ENCODE assay signal across 10 cellular contexts in genomic region chr11:73320786-73321325, GRCh38. TPM values are rescaled to one million over a fixed set of nuclear protein-coding genes. Genes with fewer than 3 reads are reported as not detected.
DNase-seq lines count a peak whose midpoint lies in the region; ATAC-seq, FAIRE-seq and TF ChIP-seq lines count a peak whose summit lies in the region.
"Had no signal": no experiment of that assay in that cellular context is flagged by ENCODE, and none has a peak within 500 bp of the region (broad histone marks: within the 10 kb centered on the region; RNA-seq: fewer than 3 reads in every experiment).

No MANE protein-coding gene starts in this region.

- H3K4me1 ChIP-seq in foreskin keratinocyte (no peaks in the 10 kb centered on the region), skeletal muscle satellite cell (ENCODE audit: control insufficient read depth, insufficient read depth, low read length) (peaks cover 55% of the 10 kb centered on the region)

- peak; percentile 12 for ATAC-seq in foreskin keratinocyte

- peak overlapping the region; percentile 51 for H3K4me2 ChIP-seq in skeletal muscle satellite cell (ENCODE audit: low read length)

- no peak for TF ChIP-seq CTCF in foreskin keratinocyte (conservative IDR thresholded peaks at IDR 0.05)

- H3K4me3 ChIP-seq in skeletal muscle satellite cell (ENCODE audit: low read length) = no peak overlapping the region

- H3K36me3 ChIP-seq in skeletal muscle satellite cell (ENCODE audit: insufficient read depth, low read length) = peaks cover 18% of the 10 kb centered on the region

- H3K9me3 ChIP-seq in skeletal muscle satellite cell (replicated peaks; ENCODE audit: low read length) = no peaks in the 10 kb centered on the region

- H3K27me3 ChIP-seq in foreskin keratinocyte = no peaks in the 10 kb centered on the region
- no peaks in the 10 kb centered on the region for H3K27me3 ChIP-seq in skeletal muscle satellite cell (ENCODE audit: control insufficient read depth, insufficient read depth, low read length)

- no peak overlapping the region for H3K27ac ChIP-seq in foreskin keratinocyte

- peak overlapping the region; percentile 58 for H3K9ac ChIP-seq in skeletal muscle satellite cell (ENCODE audit: low read depth, low read length)

- no peak for FAIRE-seq in urothelium cell line (lab: Jason Lieb, UNC)

- DNase-seq in EL (peak; percentile 57), astrocyte of the hippocampus (ENCODE audit: low read depth, low spot score) (peak; percentile 66), foreskin keratinocyte (peak; percentile 21 to 49), urothelium cell line (ENCODE audit: low spot score) (no peak), foreskin melanocyte (no peak), NOMO-1 (lab: John Stamatoyannopoulos, UW; ENCODE audit: unreplicated experiment in 2 of 2) (no peak), activated gamma-delta T cell (lab: John Stamatoyannopoulos, UW) (no peak)
- DNase-seq: CD4-positive, alpha-beta T cell; NK-92 treated with Interleukin-12 subunit alpha and Interleukin-12 subunit beta, amount 100 ng/mL, for 24 hours had no signal

RNA-seq across cellular contexts. Expression of gene ARHGEF17, which starts 12.8 kb away (rescaled TPM):
- 8.7 and 9.7 TPM in 2 replicates for total RNA-seq in foreskin keratinocyte
- polyA plus RNA-seq in foreskin keratinocyte = 4.6 and 5.0 TPM in 2 replicates
- 9.4 and 11.2 TPM in 2 replicates for total RNA-seq in skeletal muscle satellite cell (2012; rRNA removed)
- total RNA-seq: CD4-positive, alpha-beta T cell had no signal

RNA-seq across cellular contexts. Expression of gene P2RY6, which starts 48.7 kb away (rescaled TPM):
- not detected in 2 replicates for total RNA-seq in foreskin keratinocyte
- polyA plus RNA-seq in foreskin keratinocyte = 0.04 TPM in 1 of 2 replicates, not detected in the other
- 0.25 TPM in 1 of 2 replicates, not detected in the other for total RNA-seq in skeletal muscle satellite cell (2012; rRNA removed)
- total RNA-seq: CD4-positive, alpha-beta T cell had no signal

RNA-seq across cellular contexts. Expression of gene RELT, which starts 55.3 kb away (rescaled TPM):
- 11.6 and 12.7 TPM in 2 replicates for total RNA-seq in foreskin keratinocyte
- 8.1 and 10.7 TPM in 2 replicates for polyA plus RNA-seq in foreskin keratinocyte
- 5.8 and 6.8 TPM in 2 replicates for total RNA-seq in skeletal muscle satellite cell (2012; rRNA removed)

Comparison
In these comparisons a context has a peak if more than half of its experiments do, and no peak if none do; other contexts are left out.
1. DNase-seq: peak in EL (single experiment), astrocyte of the hippocampus (single experiment) and foreskin keratinocyte (2 of 2); none in urothelium cell line (single experiment), foreskin melanocyte (single experiment), NOMO-1 (0 of 2) and activated gamma-delta T cell (single experiment).